Comparison of ENCODE assay signal across 1 cellular context in the genomic region with DNA sequence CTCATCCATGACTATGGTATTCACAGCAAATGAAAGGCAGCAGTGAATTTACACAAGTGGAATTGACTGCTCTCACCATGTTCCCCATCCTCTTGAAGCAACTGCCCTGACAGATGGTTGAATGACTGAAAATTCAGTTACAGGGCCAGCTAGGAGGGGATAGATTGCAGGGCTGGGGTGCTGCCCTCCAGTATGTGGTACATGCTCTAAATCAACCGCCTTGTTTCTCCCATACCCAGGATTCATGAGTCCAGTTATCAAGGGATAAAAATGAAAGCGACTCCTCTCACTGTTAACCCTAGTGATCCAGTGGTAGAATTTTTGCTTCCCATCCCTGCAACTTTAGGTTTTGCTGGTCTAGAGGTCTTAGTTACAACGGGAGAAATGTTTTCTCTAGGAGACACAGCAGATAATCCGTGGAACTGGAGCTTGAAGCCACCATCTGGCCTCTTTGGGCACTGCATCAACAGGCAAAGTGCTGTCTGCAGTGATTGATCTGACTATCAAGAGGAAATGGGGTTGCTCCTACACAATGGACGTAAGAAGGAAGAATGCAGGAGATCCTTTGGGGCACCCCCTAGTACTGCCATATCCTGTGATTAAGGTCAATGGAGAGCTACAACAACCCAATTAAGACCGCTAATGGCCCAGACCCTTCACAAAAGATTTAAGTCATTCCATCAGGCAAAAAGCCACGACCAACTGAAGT.
TF ChIP-seq lines count a peak whose summit lies in the region.

No MANE protein-coding gene starts in this region.

TF ChIP-seq in IMR-90, 13 proteins besides CTCF, POLR2A, EP300 and RAD21:
- no peak for TF ChIP-seq BHLHE40 (IDR thresholded peaks at IDR 0.05; ENCODE audit: low read depth, low read length)
- peak; percentile 31 for TF ChIP-seq SMC3 (IDR thresholded peaks at IDR 0.05; ENCODE audit: low read depth, low read length)
- no peak for TF ChIP-seq RCOR1 (IDR thresholded peaks at IDR 0.05; ENCODE audit: insufficient replicate concordance, low read length)
- no peak for TF ChIP-seq MAFK (IDR thresholded peaks at IDR 0.05; ENCODE audit: low read depth, low read length)
